38 cellular contexts compared by ENCODE assay signal in genomic region chr3:197167546-197167945, GRCh38.
"Had no signal": no experiment of that assay in that cellular context is flagged by ENCODE, and none has a peak within 500 bp of the region (broad histone marks: within the 10 kb centered on the region; RNA-seq: fewer than 3 reads in every experiment).

No MANE protein-coding gene starts in this region.

- H3K4me1 Mint-ChIP-seq: activated B cell treated with CpG ODN at 0.5 μM for 24 hours had no signal

- H3K9me3 ChIP-seq: adrenal gland, body of pancreas, breast epithelium had no signal

- H3K4me3 Mint-ChIP-seq: activated B cell treated with CpG ODN at 0.5 μM for 24 hours; activated CD4-positive, alpha-beta memory T cell treated with anti-CD3 and anti-CD28 coated beads for 36 hours; activated naive CD4-positive, alpha-beta T cell treated with anti-CD3 and anti-CD28 coated beads for 36 hours; activated T-cell treated with anti-CD3 and anti-CD28 coated beads, Interleukin-2, amount 50 U/mL, for 4 hours; activated T-helper 1 cell treated with anti-CD3 and anti-CD28 coated beads, Interleukin-12 subunit alpha, Interleukin-12 subunit beta, Interleukin-2, Interleukin-4 antibody, amounts not matched to agents 30 ng/mL and 10 ng/mL and 1 ng/mL, durations not matched to agents 14 hours and 24 hours and 36 hours; T-cell had no signal

- FAIRE-seq: astrocyte, RCC 7860 had no signal

- H3K4me2 ChIP-seq: PC-9 had no signal

- ATAC-seq: activated naive CD4-positive, alpha-beta T cell treated with anti-CD3 and anti-CD28 coated beads, Interleukin-2, amount 50 U/mL, for 72 hours; activated T-cell treated with anti-CD3 and anti-CD28 coated beads, Interleukin-2, amount 50 U/mL, for 4 hours; body of pancreas; Right ventricle myocardium inferior; SK-N-SH treated with all-trans-retinoic acid at 6 μM for 48 hours; T-cell had no signal

- H3K9me3 Mint-ChIP-seq: activated B cell treated with CpG ODN at 0.5 μM for 24 hours; activated CD4-positive, alpha-beta memory T cell treated with anti-CD3 and anti-CD28 coated beads for 36 hours; activated naive CD4-positive, alpha-beta T cell treated with anti-CD3 and anti-CD28 coated beads for 36 hours; activated naive CD4-positive, alpha-beta T cell treated with anti-CD3 and anti-CD28 coated beads, Interleukin-2, amount 50 U/mL, for 72 hours; activated T-cell treated with anti-CD3 and anti-CD28 coated beads, Interleukin-2, amount 50 U/mL, for 4 hours; activated T-helper 1 cell treated with anti-CD3 and anti-CD28 coated beads, Interleukin-12 subunit alpha, Interleukin-12 subunit beta, Interleukin-2, Interleukin-4 antibody, amounts not matched to agents 30 ng/mL and 10 ng/mL and 1 ng/mL, durations not matched to agents 14 hours and 24 hours and 36 hours; T-cell had no signal

- H3K27me3 ChIP-seq: adrenal gland, body of pancreas, breast epithelium had no signal

- H3K4me1 ChIP-seq: adrenal gland, body of pancreas, breast epithelium had no signal

- H3K27ac Mint-ChIP-seq: activated B cell treated with CpG ODN at 0.5 μM for 24 hours; activated CD4-positive, alpha-beta memory T cell treated with anti-CD3 and anti-CD28 coated beads for 36 hours; activated naive CD4-positive, alpha-beta T cell treated with anti-CD3 and anti-CD28 coated beads for 36 hours; activated naive CD4-positive, alpha-beta T cell treated with anti-CD3 and anti-CD28 coated beads, Interleukin-2, amount 50 U/mL, for 72 hours; activated T-helper 1 cell treated with anti-CD3 and anti-CD28 coated beads, Interleukin-12 subunit alpha, Interleukin-12 subunit beta, Interleukin-2, Interleukin-4 antibody, amounts not matched to agents 30 ng/mL and 10 ng/mL and 1 ng/mL, durations not matched to agents 14 hours and 24 hours and 36 hours; T-cell had no signal

- H3K27ac ChIP-seq: body of pancreas, breast epithelium, PC-9, RWPE1, VCaP had no signal

- H3K4me3 ChIP-seq: adrenal gland, body of pancreas, breast epithelium, PC-9 had no signal

- H2AFZ ChIP-seq: PC-9 had no signal

- H3K27me3 Mint-ChIP-seq: activated B cell treated with CpG ODN at 0.5 μM for 24 hours; activated CD4-positive, alpha-beta memory T cell treated with anti-CD3 and anti-CD28 coated beads for 36 hours; T-cell had no signal

- DNase-seq: activated B cell treated with CpG ODN at 0.5 μM for 24 hours; activated CD4-positive, alpha-beta memory T cell treated with anti-CD3 and anti-CD28 coated beads for 36 hours; activated CD4-positive, alpha-beta T cell treated with anti-CD3 and anti-CD28 coated beads for 4 hours; activated CD4-positive, alpha-beta T cell treated with anti-CD3 and anti-CD28 coated beads, Interleukin-2, amount 50 U/mL, for 1 hour; activated CD4-positive, CD25-positive, alpha-beta regulatory T cell treated with anti-CD3 and anti-CD28 coated beads, Interleukin-2, amount 50 U/mL, for 72 hours; activated CD8-positive, alpha-beta memory T cell treated with anti-CD3 and anti-CD28 coated beads, Interleukin-2, amount 50 U/mL, for 4 hours; activated gamma-delta T cell treated with Interleukin-2 at 50 U/mL for 16 hours; activated naive CD4-positive, alpha-beta T cell treated with anti-CD3 and anti-CD28 coated beads for 36 hours; activated T-cell treated with anti-CD3 and anti-CD28 coated beads for 4 hours; activated T-cell treated with anti-CD3 and anti-CD28 coated beads, Interleukin-2, amount 50 U/mL, for 4 hours; adrenal gland; body of pancreas; Kasumi-1; MM.1S; MV-4-11; NCI-H1092; NCI-H1436 treated with DMSO at 0.1 percent for 48 hours; NCI-H1694 treated with DMSO at 0.1 percent for 48 hours; NCI-H2029 treated with DMSO at 0.1 percent for 48 hours; NCI-H2107; NCI-H2171; NCI-H510A; NCI-H748 treated with DMSO at 0.1 percent for 48 hours; NK-92 treated with Interleukin-12 subunit alpha and Interleukin-12 subunit beta, amount 100 ng/mL, for 24 hours; PC-9; SIG-M5; T-cell; T-helper 2 cell; T-helper 9 cell had no signal

- H3K36me3 ChIP-seq: adrenal gland, breast epithelium had no signal
